ENCODE assay signal across 1 cellular context in genomic region chrX:153438522-153438921, GRCh38.
TF ChIP-seq lines count a peak whose summit lies in the region.

No MANE protein-coding gene starts in this region.

TF ChIP-seq in K562, 482 proteins besides CTCF, POLR2A, EP300 and RAD21:
- TF ChIP-seq BHLHE40 (IDR thresholded peaks at IDR 0.05; ENCODE audit: low read length) (peak; percentile 64), RFX1 (IDR thresholded peaks at IDR 0.05) (no peak), SMC3 (conservative IDR thresholded peaks at IDR 0.05; ENCODE audit: insufficient read depth, low read depth, low read length) (peak; percentile 33; the same call in 1 of the 2 replicates)
